In the genomic region with DNA sequence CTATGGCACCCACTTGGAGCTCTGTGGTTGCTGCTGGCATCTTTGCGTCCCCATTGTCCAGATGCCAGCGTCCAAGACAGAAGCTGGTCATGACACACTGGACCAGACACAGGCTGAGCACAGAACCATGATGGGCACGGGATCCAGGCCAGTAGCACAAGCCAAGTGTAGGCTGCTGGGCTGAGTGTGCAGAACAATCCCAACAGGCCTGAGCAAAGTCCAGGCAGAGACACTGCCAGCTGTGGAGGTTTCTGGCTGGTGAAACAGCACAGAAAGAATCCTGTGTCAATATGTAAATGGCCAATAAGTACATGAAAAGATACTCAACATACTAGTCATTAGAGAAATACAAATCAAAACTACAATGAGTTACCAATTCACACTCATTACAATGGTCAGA, we compare ENCODE assay signal across 8 cellular contexts.
"Had no signal": no experiment of that assay in that cellular context is flagged by ENCODE, and none has a peak within 500 bp of the region (broad histone marks: within the 10 kb centered on the region; RNA-seq: fewer than 3 reads in every experiment).

No MANE protein-coding gene starts in this region.

- H2AFZ ChIP-seq: GM23248 had no signal

- ATAC-seq: K562 had no signal

- H3K4me3 ChIP-seq: GM23248, K562 had no signal

- H3K9ac ChIP-seq: GM23248 had no signal

- H3K27ac ChIP-seq: GM23248, HL-60 had no signal

- DNase-seq: GM23248, GOT3, H7, HCEC 1CT, IMR-90, KG1 had no signal

- FAIRE-seq: K562 had no signal
